Comparison of ENCODE assay signal across 37 cellular contexts in genomic region chr5:9889511-9889910, GRCh38.
"Had no signal": no experiment of that assay in that cellular context is flagged by ENCODE, and none has a peak within 500 bp of the region (broad histone marks: within the 10 kb centered on the region; RNA-seq: fewer than 3 reads in every experiment).

No MANE protein-coding gene starts in this region.

- H3K9me3 Mint-ChIP-seq: activated B cell treated with CpG ODN at 0.5 μM for 24 hours; activated CD4-positive, alpha-beta T cell treated with anti-CD3 and anti-CD28 coated beads, Interleukin-2, amount 10 ng/mL, durations not matched to agents 24 days and 14 days; activated CD8-positive, alpha-beta T cell treated with anti-CD3 and anti-CD28 coated beads for 36 hours; activated naive CD8-positive, alpha-beta T cell treated with anti-CD3 and anti-CD28 coated beads, Interleukin-2, amount 10 ng/mL, durations not matched to agents 7 days and 5 days; activated naive CD8-positive, alpha-beta T cell treated with anti-CD3 and anti-CD28 coated beads, Interleukin-2, amount 50 U/mL, for 24 hours; activated T-cell treated with anti-CD3 and anti-CD28 coated beads, Interleukin-2, amount 50 U/mL, for 72 hours; activated T-helper 17 cell treated with anti-CD3 and anti-CD28 coated beads, Interleukin-2, amount 50 U/mL, for 72 hours; T-helper 2 cell treated with Interferon-gamma antibody and Interleukin-4, amounts not matched to agents 5 μg/mL and 100 μg/mL, for 36 hours had no signal

- ATAC-seq: activated CD8-positive, alpha-beta T cell treated with anti-CD3 and anti-CD28 coated beads for 36 hours; activated naive CD8-positive, alpha-beta T cell treated with anti-CD3 and anti-CD28 coated beads, Interleukin-2, amount 50 U/mL, for 24 hours; activated T-cell treated with anti-CD3 and anti-CD28 coated beads, Interleukin-2, amount 50 U/mL, for 4 hours; activated T-cell treated with anti-CD3 and anti-CD28 coated beads, Interleukin-2, amount 50 U/mL, for 72 hours; activated T-helper 17 cell treated with anti-CD3 and anti-CD28 coated beads, Interleukin-2, amount 50 U/mL, for 72 hours had no signal

- H3K27ac Mint-ChIP-seq: activated B cell treated with CpG ODN at 0.5 μM for 24 hours; activated CD4-positive, alpha-beta memory T cell treated with anti-CD3 and anti-CD28 coated beads for 36 hours; activated CD4-positive, alpha-beta T cell treated with anti-CD3 and anti-CD28 coated beads, Interleukin-2, amount 10 ng/mL, durations not matched to agents 24 days and 14 days; activated CD8-positive, alpha-beta T cell treated with anti-CD3 and anti-CD28 coated beads for 36 hours; activated naive CD4-positive, alpha-beta T cell treated with anti-CD3 and anti-CD28 coated beads, Interleukin-2, amount 10 ng/mL, durations not matched to agents 7 days and 5 days; activated naive CD4-positive, alpha-beta T cell treated with anti-CD3 and anti-CD28 coated beads, Interleukin-2, amount 50 U/mL, for 24 hours; activated naive CD8-positive, alpha-beta T cell; activated naive CD8-positive, alpha-beta T cell treated with anti-CD3 and anti-CD28 coated beads, Interleukin-2, amount 10 ng/mL, durations not matched to agents 7 days and 5 days; activated naive CD8-positive, alpha-beta T cell treated with anti-CD3 and anti-CD28 coated beads, Interleukin-2, amount 50 U/mL, for 24 hours; activated T-cell treated with anti-CD3 and anti-CD28 coated beads, Interleukin-2, amount 50 U/mL, for 72 hours; activated T-helper 1 cell treated with anti-CD3 and anti-CD28 coated beads, Interleukin-12 subunit alpha, Interleukin-12 subunit beta, Interleukin-2, Interleukin-4 antibody, amounts not matched to agents 30 ng/mL and 10 ng/mL and 1 ng/mL, durations not matched to agents 14 hours and 24 hours and 36 hours; activated T-helper 17 cell treated with anti-CD3 and anti-CD28 coated beads, Interleukin-2, amount 50 U/mL, for 72 hours; brain; T-helper 1 cell treated with Interleukin-12 subunit alpha and Interleukin-12 subunit beta and Interleukin-4 antibody, amounts not matched to agents 30 μg/mL and 1 μg/mL, for 36 hours; T-helper 2 cell treated with Interferon-gamma antibody and Interleukin-4, amounts not matched to agents 5 μg/mL and 100 μg/mL, for 36 hours had no signal

- H3K36me3 ChIP-seq: ascending aorta, cardiac muscle cell had no signal

- DNase-seq: activated B cell treated with CpG ODN at 0.5 μM for 24 hours; activated CD4-positive, alpha-beta memory T cell treated with anti-CD3 and anti-CD28 coated beads for 36 hours; activated CD4-positive, alpha-beta T cell treated with anti-CD3 and anti-CD28 coated beads for 4 hours; activated CD4-positive, alpha-beta T cell treated with anti-CD3 and anti-CD28 coated beads, Interleukin-2, amount 10 ng/mL, durations not matched to agents 24 days and 14 days; activated CD4-positive, alpha-beta T cell treated with anti-CD3 and anti-CD28 coated beads, Interleukin-2, amount 50 U/mL, for 1 hour; activated CD4-positive, alpha-beta T cell treated with anti-CD3 and anti-CD28 coated beads, Interleukin-2, amount 50 U/mL, for 4 hours; activated CD4-positive, CD25-positive, alpha-beta regulatory T cell treated with anti-CD3 and anti-CD28 coated beads, Interleukin-2, amount 50 U/mL, for 72 hours; activated CD8-positive, alpha-beta memory T cell treated with anti-CD3 and anti-CD28 coated beads, Interleukin-2, amount 50 U/mL, for 4 hours; activated CD8-positive, alpha-beta T cell treated with anti-CD3 and anti-CD28 coated beads for 36 hours; activated effector memory CD4-positive, alpha-beta T cell treated with anti-CD3 and anti-CD28 coated beads, Interleukin-2, amount 50 U/mL, for 16 hours; activated naive CD4-positive, alpha-beta T cell treated with anti-CD3 and anti-CD28 coated beads, Interleukin-2, amount 10 ng/mL, durations not matched to agents 7 days and 5 days; activated naive CD4-positive, alpha-beta T cell treated with Interleukin-2 at 50 U/mL for 16 hours; activated naive CD8-positive, alpha-beta T cell treated with anti-CD3 and anti-CD28 coated beads, Interleukin-2, amount 10 ng/mL, durations not matched to agents 7 days and 5 days; activated naive CD8-positive, alpha-beta T cell treated with anti-CD3 and anti-CD28 coated beads, Interleukin-2, amount 50 U/mL, for 24 hours; activated T-cell treated with anti-CD3 and anti-CD28 coated beads for 4 hours; activated T-cell treated with anti-CD3 and anti-CD28 coated beads, Interleukin-2, amount 50 U/mL, for 1 hour; activated T-cell treated with anti-CD3 and anti-CD28 coated beads, Interleukin-2, amount 50 U/mL, for 4 hours; activated T-cell treated with anti-CD3 and anti-CD28 coated beads, Interleukin-2, amount 50 U/mL, for 72 hours; amygdala; anterior cingulate cortex; caudate nucleus; cerebellar nuclear complex; T-helper 1 cell; T-helper 2 cell; T-helper 9 cell had no signal

- H3K4me3 ChIP-seq: ascending aorta, cardiac muscle cell had no signal

- FAIRE-seq: TTC549 had no signal

- H3K4me1 ChIP-seq: ascending aorta had no signal

- H3K27ac ChIP-seq: ascending aorta, cardiac muscle cell, VCaP had no signal

- H3K36me3 Mint-ChIP-seq: activated CD4-positive, alpha-beta memory T cell treated with anti-CD3 and anti-CD28 coated beads for 36 hours; activated naive CD4-positive, alpha-beta T cell treated with anti-CD3 and anti-CD28 coated beads, Interleukin-2, amount 10 ng/mL, durations not matched to agents 7 days and 5 days; activated naive CD4-positive, alpha-beta T cell treated with anti-CD3 and anti-CD28 coated beads, Interleukin-2, amount 50 U/mL, for 24 hours; activated naive CD8-positive, alpha-beta T cell; activated naive CD8-positive, alpha-beta T cell treated with anti-CD3 and anti-CD28 coated beads, Interleukin-2, amount 10 ng/mL, durations not matched to agents 7 days and 5 days; brain had no signal

- H3K27me3 Mint-ChIP-seq: activated B cell treated with CpG ODN at 0.5 μM for 24 hours; activated CD4-positive, alpha-beta memory T cell treated with anti-CD3 and anti-CD28 coated beads for 36 hours; activated CD4-positive, alpha-beta T cell treated with anti-CD3 and anti-CD28 coated beads, Interleukin-2, amount 10 ng/mL, durations not matched to agents 24 days and 14 days; activated CD8-positive, alpha-beta T cell treated with anti-CD3 and anti-CD28 coated beads for 36 hours; activated naive CD4-positive, alpha-beta T cell treated with anti-CD3 and anti-CD28 coated beads, Interleukin-2, amount 10 ng/mL, durations not matched to agents 7 days and 5 days; activated naive CD4-positive, alpha-beta T cell treated with anti-CD3 and anti-CD28 coated beads, Interleukin-2, amount 50 U/mL, for 24 hours; activated naive CD8-positive, alpha-beta T cell; activated naive CD8-positive, alpha-beta T cell treated with anti-CD3 and anti-CD28 coated beads, Interleukin-2, amount 10 ng/mL, durations not matched to agents 7 days and 5 days; activated naive CD8-positive, alpha-beta T cell treated with anti-CD3 and anti-CD28 coated beads, Interleukin-2, amount 50 U/mL, for 24 hours; activated T-helper 17 cell treated with anti-CD3 and anti-CD28 coated beads, Interleukin-2, amount 50 U/mL, for 72 hours; brain; central memory CD8-positive, alpha-beta T cell had no signal

- H3K9me3 ChIP-seq: ascending aorta had no signal

- H3K4me1 Mint-ChIP-seq: activated B cell treated with CpG ODN at 0.5 μM for 24 hours; activated CD4-positive, alpha-beta T cell treated with anti-CD3 and anti-CD28 coated beads, Interleukin-2, amount 10 ng/mL, durations not matched to agents 24 days and 14 days; activated naive CD4-positive, alpha-beta T cell treated with anti-CD3 and anti-CD28 coated beads, Interleukin-2, amount 10 ng/mL, durations not matched to agents 7 days and 5 days; activated naive CD4-positive, alpha-beta T cell treated with anti-CD3 and anti-CD28 coated beads, Interleukin-2, amount 50 U/mL, for 24 hours; activated naive CD8-positive, alpha-beta T cell treated with anti-CD3 and anti-CD28 coated beads, Interleukin-2, amount 10 ng/mL, durations not matched to agents 7 days and 5 days; activated naive CD8-positive, alpha-beta T cell treated with anti-CD3 and anti-CD28 coated beads, Interleukin-2, amount 50 U/mL, for 24 hours; activated T-helper 17 cell treated with anti-CD3 and anti-CD28 coated beads, Interleukin-2, amount 50 U/mL, for 72 hours; central memory CD8-positive, alpha-beta T cell had no signal

- H3K27me3 ChIP-seq: ascending aorta, cardiac muscle cell had no signal

- H3K4me3 Mint-ChIP-seq: activated B cell treated with CpG ODN at 0.5 μM for 24 hours; activated CD4-positive, alpha-beta memory T cell treated with anti-CD3 and anti-CD28 coated beads for 36 hours; activated CD4-positive, alpha-beta T cell treated with anti-CD3 and anti-CD28 coated beads, Interleukin-2, amount 10 ng/mL, durations not matched to agents 24 days and 14 days; activated CD8-positive, alpha-beta T cell treated with anti-CD3 and anti-CD28 coated beads for 36 hours; activated naive CD4-positive, alpha-beta T cell treated with anti-CD3 and anti-CD28 coated beads, Interleukin-2, amount 10 ng/mL, durations not matched to agents 7 days and 5 days; activated naive CD4-positive, alpha-beta T cell treated with anti-CD3 and anti-CD28 coated beads, Interleukin-2, amount 50 U/mL, for 24 hours; activated naive CD8-positive, alpha-beta T cell; activated naive CD8-positive, alpha-beta T cell treated with anti-CD3 and anti-CD28 coated beads, Interleukin-2, amount 10 ng/mL, durations not matched to agents 7 days and 5 days; activated naive CD8-positive, alpha-beta T cell treated with anti-CD3 and anti-CD28 coated beads, Interleukin-2, amount 50 U/mL, for 24 hours; activated T-cell treated with anti-CD3 and anti-CD28 coated beads, Interleukin-2, amount 50 U/mL, for 4 hours; activated T-cell treated with anti-CD3 and anti-CD28 coated beads, Interleukin-2, amount 50 U/mL, for 72 hours; activated T-helper 1 cell treated with anti-CD3 and anti-CD28 coated beads, Interleukin-12 subunit alpha, Interleukin-12 subunit beta, Interleukin-2, Interleukin-4 antibody, amounts not matched to agents 30 ng/mL and 10 ng/mL and 1 ng/mL, durations not matched to agents 14 hours and 24 hours and 36 hours; activated T-helper 17 cell treated with anti-CD3 and anti-CD28 coated beads, Interleukin-2, amount 50 U/mL, for 72 hours; brain; central memory CD8-positive, alpha-beta T cell; T-helper 1 cell treated with Interleukin-12 subunit alpha and Interleukin-12 subunit beta and Interleukin-4 antibody, amounts not matched to agents 30 μg/mL and 1 μg/mL, for 36 hours; T-helper 2 cell treated with Interferon-gamma antibody and Interleukin-4, amounts not matched to agents 5 μg/mL and 100 μg/mL, for 36 hours had no signal
